Comparison of ENCODE assay signal across 15 cellular contexts in the genomic region with DNA sequence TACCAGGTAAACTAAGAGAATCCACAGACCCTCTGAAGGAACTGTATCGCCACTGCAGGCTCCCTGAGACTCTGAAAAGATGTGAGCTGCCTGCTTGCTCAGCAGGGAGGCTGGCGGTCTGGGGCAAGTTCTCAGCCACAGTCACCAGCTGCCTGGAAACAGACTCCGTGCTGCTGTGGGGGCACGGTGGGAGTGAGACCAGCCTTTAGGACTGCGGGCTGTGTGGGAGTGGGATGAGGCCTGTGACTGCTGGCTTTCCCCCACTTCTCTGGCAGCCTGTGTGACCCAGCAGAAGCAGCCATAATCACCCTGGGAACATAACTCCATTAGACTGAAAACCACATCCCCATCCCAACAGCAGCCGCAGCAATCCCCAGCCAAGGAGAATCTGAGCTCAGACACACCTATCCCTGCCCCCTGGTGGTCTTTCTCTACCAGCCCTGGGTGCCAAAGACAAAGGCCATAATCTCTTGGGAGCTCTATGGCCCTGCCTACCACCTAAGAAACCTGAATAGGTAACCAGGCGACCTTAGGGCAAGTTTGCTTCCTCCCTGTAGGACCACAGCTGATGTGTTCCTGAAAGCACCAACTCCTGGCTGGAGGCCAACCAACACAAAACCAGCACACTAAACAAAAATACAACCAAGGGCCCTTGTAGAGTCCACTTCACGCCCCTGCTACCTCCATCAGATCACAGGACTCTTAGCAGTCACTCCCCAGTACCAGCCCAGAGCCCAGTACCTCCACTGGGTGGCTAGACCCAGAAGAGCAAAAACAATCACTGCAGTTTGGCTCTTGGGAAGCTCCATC.
DNase-seq lines count a peak whose midpoint lies in the region; ATAC-seq and TF ChIP-seq lines count a peak whose summit lies in the region.
"Had no signal": no experiment of that assay in that cellular context is flagged by ENCODE, and none has a peak within 500 bp of the region (broad histone marks: within the 10 kb centered on the region; RNA-seq: fewer than 3 reads in every experiment).

No MANE protein-coding gene starts in this region.

- ATAC-seq in HG03354 (IDR thresholded peaks at IDR 0.05; ENCODE audit: poor library complexity, severe bottlenecking, unreplicated experiment) (no peak), GM18517 (IDR thresholded peaks at IDR 0.05; ENCODE audit: unreplicated experiment) (no peak)

- POLR2A ChIA-PET in MCF 10A (lab: Yijun Ruan, JAX): interaction anchor here (0.7 to 1.2 kb wide), 4 partner anchors 14 to 300 kb away, joined by 3 to 4 read pairs (median 3); no protein-coding TSS in a partner anchor

- H3K4me3 ChIP-seq in mammary epithelial cell (replicated peaks in 1 of 3; ENCODE audit: insufficient read depth in 1 of 3, low read depth in 2 of 3, low read length in 3 of 3): no peak overlapping the region
- H3K4me3 ChIP-seq in astrocyte of the cerebellum (ENCODE audit: low read depth, low read length): no peak overlapping the region
- H3K4me3 ChIP-seq in dorsolateral prefrontal cortex: no peak overlapping the region
- H3K4me3 ChIP-seq: SJCRH30 had no signal

- no peaks in the 10 kb centered on the region for H3K4me1 ChIP-seq in mammary epithelial cell (ENCODE audit: insufficient read depth, low read length)
- H3K4me1 ChIP-seq: SJCRH30 had no signal

- no peaks in the 10 kb centered on the region for H3K9me3 ChIP-seq in mammary epithelial cell (replicated peaks; ENCODE audit: insufficient read depth, low read length)
- H3K9me3 ChIP-seq: SJCRH30 had no signal

- no peaks in the 10 kb centered on the region for H4K20me1 ChIP-seq in mammary epithelial cell (ENCODE audit: insufficient read depth, low read length)

- no peaks in the 10 kb centered on the region for H3K36me3 ChIP-seq in mammary epithelial cell (ENCODE audit: insufficient read depth, low read length)
- H3K36me3 ChIP-seq: SJCRH30 had no signal

- in situ Hi-C loops in mammary epithelial cell (cut with MboI; ENCODE audit: low sequenced_read_pairs in 2 of 2): no loop called here
- in situ Hi-C loops in astrocyte of the cerebellum (cut with HindIII; ENCODE audit: low sequenced_read_pairs): no loop called here

- BruUV-seq in MCF 10A (replicated peaks; lab: Mats Ljungman, UMichigan) (no TSS peak), mammary epithelial cell (replicated peaks; lab: Mats Ljungman, UMichigan) (no TSS peak)

- no peak overlapping the region for H3K4me3 Mint-ChIP-seq in MCF 10A (ENCODE audit: unreplicated experiment)
- H3K4me3 Mint-ChIP-seq in activated T-helper 1 cell treated with anti-CD3 and anti-CD28 coated beads, Interleukin-12 subunit alpha, Interleukin-12 subunit beta, Interleukin-2, Interleukin-4 antibody, amounts not matched to agents 30 ng/mL and 10 ng/mL and 1 ng/mL, durations not matched to agents 14 hours and 24 hours and 36 hours: no peak overlapping the region
- H3K4me3 Mint-ChIP-seq: activated T-cell treated with anti-CD3 and anti-CD28 coated beads, Interleukin-2, amount 50 U/mL, for 24 hours had no signal

- no peak overlapping the region for H3K27ac Mint-ChIP-seq in MCF 10A (ENCODE audit: low read depth, unreplicated experiment)
- no peak overlapping the region for H3K27ac Mint-ChIP-seq in activated T-helper 1 cell treated with anti-CD3 and anti-CD28 coated beads, Interleukin-12 subunit alpha, Interleukin-12 subunit beta, Interleukin-2, Interleukin-4 antibody, amounts not matched to agents 30 ng/mL and 10 ng/mL and 1 ng/mL, durations not matched to agents 14 hours and 24 hours and 36 hours
- H3K27ac Mint-ChIP-seq: activated T-cell treated with anti-CD3 and anti-CD28 coated beads, Interleukin-2, amount 50 U/mL, for 24 hours had no signal

- no peaks in the 10 kb centered on the region for H3K4me1 Mint-ChIP-seq in MCF 10A (ENCODE audit: insufficient read depth, unreplicated experiment)
- H3K4me1 Mint-ChIP-seq in activated T-helper 1 cell treated with anti-CD3 and anti-CD28 coated beads, Interleukin-12 subunit alpha, Interleukin-12 subunit beta, Interleukin-2, Interleukin-4 antibody, amounts not matched to agents 30 ng/mL and 10 ng/mL and 1 ng/mL, durations not matched to agents 14 hours and 24 hours and 36 hours (ENCODE audit: low read depth): no peaks in the 10 kb centered on the region

- intact Hi-C loops in MCF 10A (cut with micrococcal nuclease): no loop called here
- intact Hi-C loops in mammary epithelial cell (cut with micrococcal nuclease): no loop called here
- intact Hi-C loops in dorsolateral prefrontal cortex (cut with DNase I): no loop called here
- intact Hi-C loops in activated T-helper 1 cell treated with anti-CD3 and anti-CD28 coated beads, Interleukin-12 subunit alpha, Interleukin-12 subunit beta, Interleukin-2, Interleukin-4 antibody, amounts not matched to agents 30 ng/mL and 10 ng/mL and 1 ng/mL, durations not matched to agents 14 hours and 24 hours and 36 hours (cut with micrococcal nuclease): no loop called here

- no peak overlapping the region for H3K4me2 ChIP-seq in mammary epithelial cell (ENCODE audit: insufficient read depth, low read depth, low read length)

- H3K27me3 Mint-ChIP-seq in MCF 10A (ENCODE audit: insufficient read depth, unreplicated experiment): no peaks in the 10 kb centered on the region
- no peaks in the 10 kb centered on the region for H3K27me3 Mint-ChIP-seq in activated T-helper 1 cell treated with anti-CD3 and anti-CD28 coated beads, Interleukin-12 subunit alpha, Interleukin-12 subunit beta, Interleukin-2, Interleukin-4 antibody, amounts not matched to agents 30 ng/mL and 10 ng/mL and 1 ng/mL, durations not matched to agents 14 hours and 24 hours and 36 hours (ENCODE audit: insufficient read depth)
- H3K27me3 Mint-ChIP-seq: activated T-cell treated with anti-CD3 and anti-CD28 coated beads, Interleukin-2, amount 50 U/mL, for 24 hours had no signal

- WGBS in mammary epithelial cell (ENCODE audit: low coverage, missing lambda C conversion rate): 99% methylated on average over 7 of the region's 8 CpGs

- H2AFZ ChIP-seq in mammary epithelial cell (ENCODE audit: low read depth, low read length): no peak overlapping the region

- H3K36me3 Mint-ChIP-seq in MCF 10A (ENCODE audit: insufficient read depth, unreplicated experiment): no peaks in the 10 kb centered on the region
- H3K36me3 Mint-ChIP-seq in activated T-helper 1 cell treated with anti-CD3 and anti-CD28 coated beads, Interleukin-12 subunit alpha, Interleukin-12 subunit beta, Interleukin-2, Interleukin-4 antibody, amounts not matched to agents 30 ng/mL and 10 ng/mL and 1 ng/mL, durations not matched to agents 14 hours and 24 hours and 36 hours (ENCODE audit: low read depth): peaks cover 2% of the 10 kb centered on the region

- TF ChIP-seq CTCF in MCF 10A (IDR thresholded peaks at IDR 0.05; ENCODE audit: unreplicated experiment): no peak
- TF ChIP-seq CTCF in mammary epithelial cell (conservative IDR thresholded peaks at IDR 0.05 in 1 of 2, IDR thresholded peaks at IDR 0.05 in 1 of 2; ENCODE audit: extremely low read depth in 1 of 2, insufficient read depth in 1 of 2, low read depth in 1 of 2, low read length in 2 of 2): no peak
- peak; percentile 45 for TF ChIP-seq CTCF in astrocyte of the cerebellum (IDR thresholded peaks at IDR 0.05; ENCODE audit: low read depth, low read length, missing control alignments)
- no peak for TF ChIP-seq CTCF in dorsolateral prefrontal cortex (IDR thresholded peaks at IDR 0.05 in 54 of 56, conservative IDR thresholded peaks at IDR 0.05 in 2 of 56; ENCODE audit: low read depth in 1 of 56, partially characterized antibody in 56 of 56)

- no peaks in the 10 kb centered on the region for H3K27me3 ChIP-seq in mammary epithelial cell (ENCODE audit: insufficient read depth, low read length)
- H3K27me3 ChIP-seq in dorsolateral prefrontal cortex: no peaks in the 10 kb centered on the region
- H3K27me3 ChIP-seq: SJCRH30 had no signal

- H3K79me2 ChIP-seq in mammary epithelial cell (ENCODE audit: insufficient read depth, low read length): peaks cover 7% of the 10 kb centered on the region

- DNase-seq in MCF 10A (ENCODE audit: unreplicated experiment) (peak; percentile 18), mammary epithelial cell (no peak), astrocyte of the cerebellum (ENCODE audit: low read depth) (peak; percentile 60), kidney tubule cell (ENCODE audit: low spot score) (peak; percentile 51), dorsolateral prefrontal cortex (no peak)
- DNase-seq in activated T-helper 1 cell treated with anti-CD3 and anti-CD28 coated beads, Interleukin-12 subunit alpha, Interleukin-12 subunit beta, Interleukin-2, Interleukin-4 antibody, amounts not matched to agents 30 ng/mL and 10 ng/mL and 1 ng/mL, durations not matched to agents 14 hours and 24 hours and 36 hours (ENCODE audit: low spot score): no peak
- DNase-seq: activated CD4-positive, alpha-beta T cell treated with anti-CD3 and anti-CD28 coated beads, Interleukin-2, amount 50 U/mL, for 4 hours; activated T-cell treated with anti-CD3 and anti-CD28 coated beads, Interleukin-2, amount 50 U/mL, for 24 hours; erythroblast; GF-D8; kidney glomerular epithelial cell; MM.1S had no signal

- H3K27ac ChIP-seq in mammary epithelial cell (ENCODE audit: insufficient read depth, low read depth, low read length): no peak overlapping the region
- H3K27ac ChIP-seq in dorsolateral prefrontal cortex: no peak overlapping the region
- H3K27ac ChIP-seq: SJCRH30 had no signal

- no peak overlapping the region for H3K9ac ChIP-seq in mammary epithelial cell (ENCODE audit: insufficient read depth, low read length)

- dilution Hi-C loops in mammary epithelial cell (cut with HindIII; ENCODE audit: low sequenced_read_pairs): no loop called here

- H3K9me3 Mint-ChIP-seq in MCF 10A (ENCODE audit: unreplicated experiment): peaks cover 5% of the 10 kb centered on the region
- peaks cover 8% of the 10 kb centered on the region for H3K9me3 Mint-ChIP-seq in activated T-helper 1 cell treated with anti-CD3 and anti-CD28 coated beads, Interleukin-12 subunit alpha, Interleukin-12 subunit beta, Interleukin-2, Interleukin-4 antibody, amounts not matched to agents 30 ng/mL and 10 ng/mL and 1 ng/mL, durations not matched to agents 14 hours and 24 hours and 36 hours

- CTCF ChIA-PET in MCF 10A (lab: Yijun Ruan, JAX) (interaction anchor here (1.0 to 1.2 kb wide), 3 partner anchors 10 to 1203 kb away, joined by 3 to 6 read pairs (median 3); no protein-coding TSS in a partner anchor), mammary epithelial cell (lab: Charles Lee; ENCODE audit: low non-redundant PET) (no interaction called here)

Comparison
In these comparisons a context has a peak if more than half of its experiments do, and no peak if none do; other contexts are left out.
1. DNase-seq: peak in MCF 10A (single experiment), astrocyte of the cerebellum (single experiment) and kidney tubule cell (single experiment); none in mammary epithelial cell (single experiment), dorsolateral prefrontal cortex (0 of 10) and activated T-helper 1 cell treated with anti-CD3 and anti-CD28 coated beads, Interleukin-12 subunit alpha, Interleukin-12 subunit beta, Interleukin-2, Interleukin-4 antibody, amounts not matched to agents 30 ng/mL and 10 ng/mL and 1 ng/mL, durations not matched to agents 14 hours and 24 hours and 36 hours (single experiment).